In the genomic region with DNA sequence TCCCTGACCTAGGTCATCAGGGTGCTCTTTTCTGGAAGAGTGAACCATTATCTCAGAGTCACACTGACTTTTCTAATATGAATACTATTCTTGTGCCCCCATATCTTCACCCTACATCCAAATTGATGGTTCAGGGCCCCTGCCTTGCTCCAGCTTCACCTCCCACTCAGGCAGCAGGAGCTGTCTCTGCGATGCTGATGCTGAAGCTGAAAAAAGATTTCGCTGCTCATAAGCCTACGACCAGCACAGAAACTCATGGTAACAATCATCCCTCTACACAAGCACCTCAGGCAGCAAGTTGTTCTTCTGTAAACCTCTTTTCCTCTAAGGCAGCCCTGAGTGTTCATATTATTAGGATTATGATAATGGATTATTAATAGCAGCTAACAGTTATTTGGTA, we compare ENCODE assay signal across 24 cellular contexts. TPM values are rescaled to one million over a fixed set of nuclear protein-coding genes. Genes with fewer than 3 reads are reported as not detected.
"Had no signal": no experiment of that assay in that cellular context is flagged by ENCODE, and none has a peak within 500 bp of the region (broad histone marks: within the 10 kb centered on the region; RNA-seq: fewer than 3 reads in every experiment).

No MANE protein-coding gene starts in this region.

- H3K4me3 Mint-ChIP-seq: memory B cell, natural killer cell had no signal

- H3K27me3 Mint-ChIP-seq: memory B cell, type B pancreatic cell had no signal

- H3K9me3 Mint-ChIP-seq: immature natural killer cell, memory B cell, mesothelial cell of epicardium, natural killer cell, type B pancreatic cell had no signal

- H3K27ac Mint-ChIP-seq: memory B cell, mesothelial cell of epicardium, type B pancreatic cell had no signal

- H3K4me3 ChIP-seq: esophagus muscularis mucosa, gastroesophageal sphincter, left ventricle myocardium inferior, lower lobe of right lung, stomach had no signal

- H3K27me3 ChIP-seq: dorsolateral prefrontal cortex, esophagus muscularis mucosa, gastroesophageal sphincter, stomach had no signal

- H3K36me3 Mint-ChIP-seq: immature natural killer cell, natural killer cell had no signal

- FAIRE-seq: kidney, small intestine, urothelium cell line had no signal

- H3K9me3 ChIP-seq: esophagus muscularis mucosa, gastroesophageal sphincter, left ventricle myocardium inferior, lower lobe of right lung, stomach had no signal

- DNase-seq: cortex of kidney; dorsolateral prefrontal cortex; effector CD8-positive, alpha-beta T cell; immature natural killer cell; kidney; left cardiac atrium; left ventricle myocardium inferior; lower lobe of right lung; natural killer cell; small intestine; stimulated activated CD4-positive, alpha-beta T cell treated with anti-CD3 and anti-CD28 coated beads, Interleukin-12 subunit alpha, Interleukin-12 subunit beta, amount 100 ng/mL, for 4 hours; stimulated activated naive CD4-positive, alpha-beta T cell; stomach had no signal

- H3K27ac ChIP-seq: epithelial cell of prostate, esophagus muscularis mucosa, gastroesophageal sphincter, left ventricle myocardium inferior, lower lobe of right lung, stomach had no signal

RNA-seq across cellular contexts. Expression of a gene that starts 17.5 kb away (rescaled TPM):
- total RNA-seq: fibroblast of villous mesenchyme had no signal

RNA-seq across cellular contexts. Expression of a gene that starts 24.1 kb away (rescaled TPM):
- total RNA-seq: esophagus muscularis mucosa, fibroblast of villous mesenchyme, gastroesophageal sphincter, kidney, left cardiac atrium, left ventricle myocardium inferior, lower lobe of right lung, mesothelial cell of epicardium, myocyte, osteoblast, right cardiac atrium, stomach had no signal
- polyA plus RNA-seq: right cardiac atrium, small intestine, stomach had no signal

RNA-seq across cellular contexts. Expression of a gene that starts 45.1 kb away (rescaled TPM):
- total RNA-seq: gastroesophageal sphincter, kidney, lower lobe of right lung had no signal
- polyA plus RNA-seq: immature natural killer cell had no signal
